Comparison of ENCODE assay signal across 7 cellular contexts in the genomic region with DNA sequence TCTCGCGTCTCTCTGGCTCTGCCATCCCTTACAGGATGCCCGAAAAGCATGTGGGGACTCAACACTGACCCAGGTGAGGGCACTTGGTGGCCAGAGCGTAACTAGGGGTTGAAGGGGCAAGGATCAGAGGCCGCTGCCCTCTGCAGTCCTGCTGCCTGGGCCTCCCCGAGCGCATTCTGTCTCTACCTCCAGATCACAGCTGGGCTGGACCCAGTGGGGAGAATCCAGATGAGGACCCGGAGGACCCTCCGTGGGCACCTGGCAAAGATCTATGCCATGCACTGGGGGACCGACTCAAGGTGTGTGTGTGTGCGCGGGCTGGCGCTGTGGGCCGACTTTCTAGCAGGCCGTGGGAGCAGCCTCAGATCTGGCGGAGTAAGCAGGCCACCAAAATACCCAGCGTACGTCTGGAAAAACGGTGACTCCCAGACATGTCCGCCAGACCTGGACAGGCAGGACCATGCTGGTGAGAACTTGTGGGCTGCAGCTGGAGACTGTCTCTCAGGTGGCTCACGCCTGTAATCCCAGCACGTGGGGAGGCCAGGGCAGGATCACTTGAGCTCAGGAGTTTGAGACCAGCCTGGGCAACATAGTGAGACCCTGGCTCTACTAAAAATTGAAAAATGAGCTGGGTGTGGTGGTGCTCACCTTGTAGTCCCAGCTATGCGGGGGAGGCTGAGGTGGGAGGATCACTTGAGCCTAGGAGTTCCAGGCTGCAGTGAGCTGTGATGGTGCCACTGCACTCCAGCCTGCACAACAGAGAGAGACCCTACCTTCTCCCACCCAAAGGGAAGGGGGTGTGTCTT. TPM values are rescaled to one million over a fixed set of nuclear protein-coding genes. Genes with fewer than 3 reads are reported as not detected.
ATAC-seq lines count a peak whose summit lies in the region.

No MANE protein-coding gene starts in this region.

- H3K9ac ChIP-seq in HUES64 (ENCODE audit: low read depth, low read length): no peak overlapping the region
- H3K9ac ChIP-seq in stomach smooth muscle (ENCODE audit: low read length in 2 of 2): peak overlapping the region; percentile 36 to 57

- no peaks in the 10 kb centered on the region; the same call in 1 of the 2 replicates for H3K4me1 ChIP-seq in HUES64 (ENCODE audit: insufficient read depth, low read length)
- peaks cover 21% of the 10 kb centered on the region for H3K4me1 ChIP-seq in stomach smooth muscle (ENCODE audit: control insufficient read depth, insufficient read depth, low read length)

- 92% methylated on average over 23 of the region's 23 CpGs for WGBS in HUES64

- H3K36me3 ChIP-seq in HUES64 (ENCODE audit: insufficient read depth, low read length): peaks cover 47% of the 10 kb centered on the region
- H3K36me3 ChIP-seq in stomach smooth muscle (ENCODE audit: control insufficient read depth in 2 of 2, insufficient read depth in 2 of 2, low read length in 2 of 2): peaks cover 19 to 20% of the 10 kb centered on the region in 2 donors

- peaks cover 3% of the 10 kb centered on the region; the same call in 1 of the 2 replicates for H3K27me3 ChIP-seq in HUES64 (ENCODE audit: insufficient read depth, low read length)
- H3K27me3 ChIP-seq in stomach smooth muscle (ENCODE audit: control insufficient read depth in 1 of 2, insufficient read depth in 2 of 2, low read length in 2 of 2): no peaks in the 10 kb centered on the region

- ATAC-seq in HG02678 (IDR thresholded peaks at IDR 0.05; ENCODE audit: unreplicated experiment) (no peak), HG03521 (IDR thresholded peaks at IDR 0.05; ENCODE audit: unreplicated experiment) (no peak), HG03565 (IDR thresholded peaks at IDR 0.05; ENCODE audit: unreplicated experiment) (no peak)

- H3K4me3 ChIP-seq in HUES64 (ENCODE audit: low read length) (peak overlapping the region; percentile 83), iPS-18c (ENCODE audit: insufficient read depth, low read depth, low read length) (peak overlapping the region; percentile 28; the same call in 1 of the 2 replicates), stomach smooth muscle (ENCODE audit: low read length in 2 of 2) (peak overlapping the region; percentile 66 to 89)

- H3K27ac ChIP-seq in HUES64 (ENCODE audit: low read depth, low read length) (0 out of 2 replicates have a peak overlapping the region, but pooled peaks have one; percentile 23), angular gyrus (ENCODE audit: low read depth, low read length) (peak overlapping the region; percentile 100), stomach smooth muscle (ENCODE audit: low read length) (peak overlapping the region; percentile 58)

- H3K9me3 ChIP-seq in HUES64 (ENCODE audit: insufficient read depth, low read depth, low read length) (no peaks in the 10 kb centered on the region), iPS-18c (ENCODE audit: control insufficient read depth, insufficient read depth, low read length) (peaks cover 2% of the 10 kb centered on the region), stomach smooth muscle (ENCODE audit: control insufficient read depth in 2 of 2, low read length in 2 of 2) (no peaks in the 10 kb centered on the region)

RNA-seq across cellular contexts. Expression of a gene that starts 3.2 kb away (rescaled TPM):
- 101 TPM for polyA plus RNA-seq in HUES64 (2013, experiment 1 of 2)
- polyA plus RNA-seq in HUES64 (2013, experiment 2 of 2): 107 TPM

RNA-seq across cellular contexts. Expression of a gene that starts 17.3 kb away (rescaled TPM):
- polyA plus RNA-seq in HUES64 (2013, experiment 1 of 2): 48.3 TPM
- polyA plus RNA-seq in HUES64 (2013, experiment 2 of 2): 40.5 TPM

RNA-seq across cellular contexts. Expression of a gene that starts 20.5 kb away (rescaled TPM):
- polyA plus RNA-seq in HUES64 (2013, experiment 1 of 2): 0.30 TPM
- 0.63 TPM for polyA plus RNA-seq in HUES64 (2013, experiment 2 of 2)

RNA-seq across cellular contexts. Expression of a gene that starts 29.2 kb away (rescaled TPM):
- 74.5 TPM for polyA plus RNA-seq in HUES64 (2013, experiment 1 of 2)
- polyA plus RNA-seq in HUES64 (2013, experiment 2 of 2): 66.5 TPM

RNA-seq across cellular contexts. Expression of a gene that starts 35.4 kb away (rescaled TPM):
- polyA plus RNA-seq in HUES64 (2013, experiment 1 of 2): 0.80 TPM
- polyA plus RNA-seq in HUES64 (2013, experiment 2 of 2): 2.3 TPM

Comparison
In these comparisons a context has a peak if more than half of its experiments do, and no peak if none do; other contexts are left out.
1. H3K27ac ChIP-seq: peak in every context shown above with its lines; median percentile 100 in angular gyrus; 58 in stomach smooth muscle; 23 in HUES64.
2. H3K4me3 ChIP-seq: peak in every context shown above with its lines; median percentile 83 in HUES64; 78 in stomach smooth muscle; 28 in iPS-18c.